Comparison of ENCODE assay signal across 7 cellular contexts in genomic region chr1:156053770-156054499, GRCh38. TPM values are rescaled to one million over a fixed set of nuclear protein-coding genes. Genes with fewer than 3 reads are reported as not detected.
DNase-seq lines count a peak whose midpoint lies in the region; ATAC-seq and TF ChIP-seq lines count a peak whose summit lies in the region.

UBQLN4 (minus strand) TSS chr1:156053798; CDS start chr1:156053701, 97 bp downstream.

- peak within 1 kb of the TSS; percentile 91 for H3K27ac ChIP-seq in layer of hippocampus (ENCODE audit: low read depth, low read length)

- H3K4me1 Mint-ChIP-seq in chondrocyte (ENCODE audit: low read depth): peaks cover 32% of the 10 kb centered on the region

- H3K4me3 Mint-ChIP-seq in chondrocyte (ENCODE audit: unreplicated experiment): peak within 1 kb of the TSS; percentile 90

- DNase-seq in NCI-H446 (lab: John Stamatoyannopoulos, UW): peak; percentile 87 to 94
- DNase-seq in activated CD4-positive, alpha-beta T cell treated with anti-CD3 and anti-CD28 coated beads for 24 hours (ENCODE audit: low read depth in 2 of 2): peak; percentile 71 to 81
- DNase-seq in chondrocyte (ENCODE audit: low spot score): no peak
- DNase-seq in stimulated activated CD4-positive, alpha-beta T cell treated with anti-CD3 and anti-CD28 coated beads, Interleukin-1b, Interleukin-23, amount 100 ng/mL, for 4 hours (ENCODE audit: low read depth in 2 of 2): peak; percentile 81 to 83

- H3K36me3 Mint-ChIP-seq in chondrocyte (ENCODE audit: low read depth): peaks cover 12% of the 10 kb centered on the region

- no peaks in the 10 kb centered on the region for H3K27me3 Mint-ChIP-seq in chondrocyte (ENCODE audit: low read depth)

- H3K9me3 Mint-ChIP-seq in chondrocyte (ENCODE audit: low read depth): no peaks in the 10 kb centered on the region

- peak; percentile 63 for TF ChIP-seq CTCF in chondrocyte (IDR thresholded peaks at IDR 0.05)

- H3K27me3 ChIP-seq in layer of hippocampus (ENCODE audit: control insufficient read depth, insufficient read depth, low read length): no peaks in the 10 kb centered on the region

- ATAC-seq in GM18502 (IDR thresholded peaks at IDR 0.05; ENCODE audit: poor library complexity, unreplicated experiment) (peak; percentile 38), HG03103 (IDR thresholded peaks at IDR 0.05; ENCODE audit: low read depth, unreplicated experiment) (peak; percentile 50)

- H3K27ac Mint-ChIP-seq in chondrocyte (ENCODE audit: unreplicated experiment): peak within 1 kb of the TSS; percentile 90

RNA-seq across cellular contexts. Expression of gene UBQLN4, which starts in this region (rescaled TPM):
- 29.3 to 32.9 TPM (median 30.2 TPM) in 3 replicates for total RNA-seq in chondrocyte
